15 cellular contexts compared by ENCODE assay signal in the genomic region with DNA sequence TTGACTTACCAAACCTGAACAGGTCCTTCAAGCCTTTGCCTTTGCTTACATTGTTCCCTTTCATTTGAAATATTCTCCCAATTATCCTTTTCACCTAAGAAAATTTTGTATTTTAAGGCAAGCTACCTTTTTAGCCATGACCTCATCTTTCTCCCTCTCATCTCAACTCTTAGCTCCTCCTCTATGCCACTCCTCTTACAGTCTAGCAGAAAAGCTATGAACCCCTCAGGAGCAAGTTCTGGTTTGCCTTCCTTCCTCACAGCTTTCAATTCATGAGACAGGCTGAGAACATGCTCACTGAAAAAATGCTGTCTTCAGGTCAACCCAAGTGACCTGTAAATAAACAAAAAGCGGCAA. TPM values are rescaled to one million over a fixed set of nuclear protein-coding genes. Genes with fewer than 3 reads are reported as not detected.
DNase-seq lines count a peak whose midpoint lies in the region; ATAC-seq and TF ChIP-seq lines count a peak whose summit lies in the region.
"Had no signal": no experiment of that assay in that cellular context is flagged by ENCODE, and none has a peak within 500 bp of the region (broad histone marks: within the 10 kb centered on the region; RNA-seq: fewer than 3 reads in every experiment).

No MANE protein-coding gene starts in this region.

- no peak for TF ChIP-seq RAD21 in SK-N-SH (IDR thresholded peaks at IDR 0.05; ENCODE audit: low read length)

- H3K27ac Mint-ChIP-seq in naive B cell = peak overlapping the region in 4 of 6 donors; percentile 13 to 75 (median 71)

- H3K27me3 ChIP-seq in SK-N-SH (ENCODE audit: insufficient read depth) = no peaks in the 10 kb centered on the region
- H3K27me3 ChIP-seq in esophagus muscularis mucosa = no peaks in the 10 kb centered on the region
- no peaks in the 10 kb centered on the region for H3K27me3 ChIP-seq in transverse colon
- H3K27me3 ChIP-seq: neutrophil had no signal

- no peak for TF ChIP-seq POLR2A in esophagus muscularis mucosa (IDR thresholded peaks at IDR 0.05; ENCODE audit: low read depth)
- TF ChIP-seq POLR2A in transverse colon (IDR thresholded peaks at IDR 0.05) = no peak

- TF ChIP-seq EP300 in SK-N-SH (IDR thresholded peaks at IDR 0.05; ENCODE audit: borderline replicate concordance in 1 of 2, low read depth in 1 of 2, low read length in 1 of 2) = no peak
- no peak for TF ChIP-seq EP300 in esophagus muscularis mucosa (IDR thresholded peaks at IDR 0.05)
- no peak for TF ChIP-seq EP300 in transverse colon (IDR thresholded peaks at IDR 0.05; ENCODE audit: low read depth)

- no peak overlapping the region for H3K9ac ChIP-seq in SK-N-SH

- DNase-seq in SK-N-SH = no peak
- DNase-seq in esophagus muscularis mucosa (ENCODE audit: extremely low spot score) = no peak
- DNase-seq in naive B cell = no peak
- no peak for DNase-seq in transverse colon
- DNase-seq in activated CD8-positive, alpha-beta memory T cell treated with anti-CD3 and anti-CD28 coated beads for 24 hours = no peak
- no peak for DNase-seq in GF-D8 (lab: John Stamatoyannopoulos, UW)
- no peak for DNase-seq in DMS 273 (lab: John Stamatoyannopoulos, UW; ENCODE audit: unreplicated experiment)
- DNase-seq: activated CD4-positive, alpha-beta T cell treated with anti-CD3 and anti-CD28 coated beads for 48 hours; Karpas-422; NCI-H2081; NK-92 treated with Interleukin-12 subunit alpha and Interleukin-12 subunit beta, amount 100 ng/mL, for 24 hours; stimulated activated CD4-positive, alpha-beta T cell treated with anti-CD3 and anti-CD28 coated beads, Interleukin-2, amount 100 ng/mL, for 24 hours; SW 1271 had no signal

- TF ChIP-seq CTCF in SK-N-SH (IDR thresholded peaks at IDR 0.05) (no peak), esophagus muscularis mucosa (IDR thresholded peaks at IDR 0.05) (no peak), transverse colon (IDR thresholded peaks at IDR 0.05) (no peak)

- in situ Hi-C loops in transverse colon (cut with MboI; ENCODE audit: low pct_ligation_motif_present in 1 of 4, low pct_unique_long_range_greater_than_20kb in 1 of 4, low sequenced_read_pairs in 3 of 4) = loop anchor here in 1 of 4 donors (10.0 kb wide), 1 partner anchor 226 kb away; no protein-coding TSS in a partner anchor

- no peaks in the 10 kb centered on the region for H3K79me2 ChIP-seq in SK-N-SH (ENCODE audit: insufficient read depth)

- H3K9me2 ChIP-seq in SK-N-SH = no peaks in the 10 kb centered on the region

- H3K4me1 Mint-ChIP-seq in naive B cell = peaks cover 0 to 8% (median 3%) of the 10 kb centered on the region in 3 donors

- H3K9me3 ChIP-seq in SK-N-SH (no peaks in the 10 kb centered on the region), esophagus muscularis mucosa (no peaks in the 10 kb centered on the region), transverse colon (no peaks in the 10 kb centered on the region)
- H3K9me3 ChIP-seq: neutrophil had no signal

- H4K20me1 ChIP-seq in SK-N-SH (ENCODE audit: insufficient read depth) = no peaks in the 10 kb centered on the region

- no peak overlapping the region for H2AFZ ChIP-seq in SK-N-SH (ENCODE audit: low read depth)

- H3F3A ChIP-seq in SK-N-SH (replicated peaks; ENCODE audit: insufficient read depth) = no peaks in the 10 kb centered on the region

- no peak overlapping the region for H3K4me3 Mint-ChIP-seq in naive B cell

- H3K36me3 Mint-ChIP-seq in naive B cell = peaks cover 0 to 4% of the 10 kb centered on the region in 2 donors

- intact Hi-C loops in esophagus muscularis mucosa (cut with DNase I) = no loop called here
- intact Hi-C loops in transverse colon (cut with DNase I; ENCODE audit: low total_unique reads) = no loop called here

- H3K27ac ChIP-seq in SK-N-SH (ENCODE audit: low read depth in 2 of 2, low read length in 1 of 2) (peak overlapping the region in 1 of 2 experiments; percentile 23; a peak in 1 of 4 replicates), esophagus muscularis mucosa (replicated peaks in 1 of 4) (peak overlapping the region; percentile 62 to 74 (median 72)), transverse colon (peak overlapping the region in 3 of 4 donors; percentile 17 to 71 (median 50))
- H3K27ac ChIP-seq: neutrophil had no signal

- peaks cover 8 to 11% of the 10 kb centered on the region in 2 experiments; a peak in 2 of 4 replicates for H3K4me1 ChIP-seq in SK-N-SH (ENCODE audit: control insufficient read depth in 1 of 2, insufficient read depth in 2 of 2, low read depth in 1 of 2, low read length in 1 of 2)
- H3K4me1 ChIP-seq in esophagus muscularis mucosa = peaks cover 19 to 25% (median 22%) of the 10 kb centered on the region in 4 donors
- H3K4me1 ChIP-seq in transverse colon = peaks cover 0 to 13% (median 5%) of the 10 kb centered on the region in 4 donors

- CTCF ChIA-PET in SK-N-SH (lab: Yijun Ruan, JAX) = interaction anchor here (0.6 to 8.8 kb wide), 4 partner anchors 8 to 330 kb away, joined by 3 to 55 read pairs (median 10); partner anchors contain the start of genes MUTYH, TESK2 and TOE1

- 92% methylated on average over 1 of the region's 1 CpG for WGBS in SK-N-SH (ENCODE audit: low lambda C conversion rate)
- WGBS in esophagus muscularis mucosa = 18% methylated on average over 1 of the region's 1 CpG
- WGBS in transverse colon (ENCODE audit: low coverage in 1 of 2), 2 donors = 50% methylated on average over 1 of the region's 1 CpG; no CpG with 5 or more reads in 1 of the 2 donors

- ATAC-seq in naive B cell (ENCODE audit: low read depth in 2 of 2) = no peak
- no peak for ATAC-seq in GM18520 (IDR thresholded peaks at IDR 0.05; ENCODE audit: unreplicated experiment)

- no peaks in the 10 kb centered on the region for H3K9me3 Mint-ChIP-seq in naive B cell

- POLR2A ChIA-PET in SK-N-SH (lab: Yijun Ruan, JAX) = interaction anchor here (3.4 kb wide), 1 partner anchor 8 kb away, joined by 12 read pairs; the partner anchor contains the start of genes MUTYH and TOE1

- H3K4me3 ChIP-seq in SK-N-SH (ENCODE audit: low read depth in 2 of 2, low read length in 1 of 2) = no peak overlapping the region
- H3K4me3 ChIP-seq in esophagus muscularis mucosa = no peak overlapping the region
- H3K4me3 ChIP-seq in transverse colon = no peak overlapping the region

- H3K36me3 ChIP-seq in SK-N-SH (replicated peaks in 1 of 2; ENCODE audit: control insufficient read depth in 1 of 2, insufficient read depth in 2 of 2, low read length in 1 of 2) (peaks cover 8 to 17% of the 10 kb centered on the region in 2 experiments), esophagus muscularis mucosa (peaks cover under 1 to 27% (median 23%) of the 10 kb centered on the region in 4 donors), transverse colon (peaks cover 0 to 7% (median 3%) of the 10 kb centered on the region in 4 donors)

- 0 out of 2 replicates have a peak overlapping the region, but pooled peaks have one; percentile 30 for H3K4me2 ChIP-seq in SK-N-SH

- no peaks in the 10 kb centered on the region for H3K27me3 Mint-ChIP-seq in naive B cell

TF ChIP-seq in SK-N-SH, 30 proteins besides CTCF, POLR2A, EP300 and RAD21 (continues in another document):
- no peak for TF ChIP-seq ELF1 (IDR thresholded peaks at IDR 0.05)
- TF ChIP-seq, protein P1, sequence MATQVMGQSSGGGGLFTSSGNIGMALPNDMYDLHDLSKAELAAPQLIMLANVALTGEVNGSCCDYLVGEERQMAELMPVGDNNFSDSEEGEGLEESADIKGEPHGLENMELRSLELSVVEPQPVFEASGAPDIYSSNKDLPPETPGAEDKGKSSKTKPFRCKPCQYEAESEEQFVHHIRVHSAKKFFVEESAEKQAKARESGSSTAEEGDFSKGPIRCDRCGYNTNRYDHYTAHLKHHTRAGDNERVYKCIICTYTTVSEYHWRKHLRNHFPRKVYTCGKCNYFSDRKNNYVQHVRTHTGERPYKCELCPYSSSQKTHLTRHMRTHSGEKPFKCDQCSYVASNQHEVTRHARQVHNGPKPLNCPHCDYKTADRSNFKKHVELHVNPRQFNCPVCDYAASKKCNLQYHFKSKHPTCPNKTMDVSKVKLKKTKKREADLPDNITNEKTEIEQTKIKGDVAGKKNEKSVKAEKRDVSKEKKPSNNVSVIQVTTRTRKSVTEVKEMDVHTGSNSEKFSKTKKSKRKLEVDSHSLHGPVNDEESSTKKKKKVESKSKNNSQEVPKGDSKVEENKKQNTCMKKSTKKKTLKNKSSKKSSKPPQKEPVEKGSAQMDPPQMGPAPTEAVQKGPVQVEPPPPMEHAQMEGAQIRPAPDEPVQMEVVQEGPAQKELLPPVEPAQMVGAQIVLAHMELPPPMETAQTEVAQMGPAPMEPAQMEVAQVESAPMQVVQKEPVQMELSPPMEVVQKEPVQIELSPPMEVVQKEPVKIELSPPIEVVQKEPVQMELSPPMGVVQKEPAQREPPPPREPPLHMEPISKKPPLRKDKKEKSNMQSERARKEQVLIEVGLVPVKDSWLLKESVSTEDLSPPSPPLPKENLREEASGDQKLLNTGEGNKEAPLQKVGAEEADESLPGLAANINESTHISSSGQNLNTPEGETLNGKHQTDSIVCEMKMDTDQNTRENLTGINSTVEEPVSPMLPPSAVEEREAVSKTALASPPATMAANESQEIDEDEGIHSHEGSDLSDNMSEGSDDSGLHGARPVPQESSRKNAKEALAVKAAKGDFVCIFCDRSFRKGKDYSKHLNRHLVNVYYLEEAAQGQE (IDR thresholded peaks at IDR 0.05; ENCODE audit: low read depth, low read length) = no peak
- TF ChIP-seq MEF2A (IDR thresholded peaks at IDR 0.05; ENCODE audit: borderline replicate concordance, low read depth) = no peak
- no peak for TF ChIP-seq RXRA (IDR thresholded peaks at IDR 0.05; ENCODE audit: borderline replicate concordance, low read depth)

RNA-seq across cellular contexts. Expression of gene MUTYH, which starts 8.3 kb away (rescaled TPM):
- polyA plus RNA-seq in SK-N-SH (2012; rRNA removed) (21.9 and 23.3 TPM in 2 replicates), naive B cell (ENCODE audit: low read depth in 6 of 6) (10 to 100 TPM; 10.4 to 25.3 (median 18.7) TPM)
- 7.4 and 12.1 TPM in 2 replicates for polyA plus RNA-seq in SK-N-SH (2012; cell fraction: cytosol; rRNA removed)
- polyA plus RNA-seq in SK-N-SH (2012; cell fraction: nucleus; rRNA removed) = 95.0 and 118 TPM in 2 replicates
- total RNA-seq in esophagus muscularis mucosa (10 to 100 TPM in 3 of 4 donors, 1 to 10 TPM in 1; 10.0 to 22.1 (median 14.9) TPM), transverse colon (10 to 100 TPM; 28.7 to 78.2 (median 49.0) TPM)

RNA-seq across cellular contexts. Expression of gene TOE1, which starts 8.6 kb away (rescaled TPM):
- polyA plus RNA-seq in SK-N-SH (2012; rRNA removed) (17.3 and 19.1 TPM in 2 replicates), naive B cell (ENCODE audit: low read depth in 6 of 6) (10 to 100 TPM; 15.5 to 27.8 (median 20.3) TPM)
- polyA plus RNA-seq in SK-N-SH (2012; cell fraction: cytosol; rRNA removed) = 12.2 and 15.6 TPM in 2 replicates
- 35.8 and 36.9 TPM in 2 replicates for polyA plus RNA-seq in SK-N-SH (2012; cell fraction: nucleus; rRNA removed)
- total RNA-seq in esophagus muscularis mucosa (10 to 100 TPM in 1 of 4 donors, 1 to 10 TPM in 3; 5.0 to 11.8 (median 7.6) TPM), transverse colon (10 to 100 TPM in 3 of 4 donors, 1 to 10 TPM in 1; 4.8 to 58.7 (median 16.4) TPM)

RNA-seq across cellular contexts. Expression of gene HPDL, which starts 21.9 kb away (rescaled TPM):
- 0.19 and 0.25 TPM in 2 replicates for polyA plus RNA-seq in SK-N-SH (2012; rRNA removed)
- 0.13 and 0.25 TPM in 2 replicates for polyA plus RNA-seq in SK-N-SH (2012; cell fraction: cytosol; rRNA removed)
- 0.14 and 0.42 TPM in 2 replicates for polyA plus RNA-seq in SK-N-SH (2012; cell fraction: nucleus; rRNA removed)
- under 1 TPM in 2 of 4 donors, not detected in 2; 0.17 to 0.19 TPM for total RNA-seq in esophagus muscularis mucosa
- polyA plus RNA-seq in naive B cell (ENCODE audit: low read depth in 6 of 6) = under 1 TPM in 5 of 6 donors, not detected in 1; 0.31 to 0.86 (median 0.74) TPM
- total RNA-seq in transverse colon = 1 to 10 TPM; 2.6 to 7.8 (median 4.3) TPM
